7 cellular contexts compared by ENCODE assay signal in genomic region chr11:86805873-86806310, GRCh38. TPM values are rescaled to one million over a fixed set of nuclear protein-coding genes. Genes with fewer than 3 reads are reported as not detected.
DNase-seq lines count a peak whose midpoint lies in the region; ATAC-seq and TF ChIP-seq lines count a peak whose summit lies in the region.

No MANE protein-coding gene starts in this region.

- intact Hi-C loops in posterior cingulate gyrus (cut with DNase I): no loop called here

- H3K79me2 ChIP-seq in osteoblast (ENCODE audit: insufficient read depth, low read length): peaks cover 86% of the 10 kb centered on the region

- H4K20me1 ChIP-seq in osteoblast (ENCODE audit: insufficient read depth, low read length): peaks cover 27% of the 10 kb centered on the region

- H3K36me3 ChIP-seq in osteoblast (ENCODE audit: insufficient read depth, low read length): peaks cover 22% of the 10 kb centered on the region

- TF ChIP-seq CTCF in osteoblast (IDR thresholded peaks at IDR 0.05; ENCODE audit: extremely low read depth, low read depth, low read length) (no peak), GM13977 (IDR thresholded peaks at IDR 0.05; ENCODE audit: extremely low read depth, insufficient read depth, missing control alignments) (no peak)

- H3K4me1 ChIP-seq in osteoblast (ENCODE audit: insufficient read depth, low read length): peaks cover 50% of the 10 kb centered on the region

- H3K4me3 ChIP-seq in osteoblast (ENCODE audit: insufficient read depth, low read length): no peak overlapping the region

- peak; percentile 23 to 51 for DNase-seq in activated CD4-positive, alpha-beta T cell treated with anti-CD3 and anti-CD28 coated beads, Interleukin-2, amount 50 U/mL, for 48 hours
- DNase-seq in osteoblast (ENCODE audit: insufficient read length, low spot score, missing footprints) (no peak), posterior cingulate gyrus (no peak), HK-2 (ENCODE audit: unreplicated experiment) (no peak), GM13977 (ENCODE audit: low spot score) (no peak)

- H3K27ac ChIP-seq in osteoblast (ENCODE audit: low read depth, low read length): peak overlapping the region; percentile 82

- H3K9me3 ChIP-seq in osteoblast (ENCODE audit: low read depth, low read length): no peaks in the 10 kb centered on the region

- peak overlapping the region; percentile 92 for H3K4me2 ChIP-seq in osteoblast (ENCODE audit: insufficient read depth, low read length)

- ATAC-seq in GM19023 (IDR thresholded peaks at IDR 0.05; ENCODE audit: unreplicated experiment): peak; percentile 47
- ATAC-seq in HG02798 (IDR thresholded peaks at IDR 0.05; ENCODE audit: poor library complexity, unreplicated experiment): peak; percentile 92

- H3K27me3 ChIP-seq in osteoblast (ENCODE audit: insufficient read depth, low read length): no peaks in the 10 kb centered on the region

- no peak overlapping the region for H2AFZ ChIP-seq in osteoblast (ENCODE audit: low read length)

- in situ Hi-C loops in GM13977 (cut with MboI; ENCODE audit: low pct_unique_long_range_greater_than_20kb, low sequenced_read_pairs, unreplicated experiment): loop anchor here (10.0 kb wide), 1 partner anchor 351 kb away; no protein-coding TSS in a partner anchor

RNA-seq across cellular contexts. Expression of gene PRSS23, which starts 5.5 kb away (rescaled TPM):
- total RNA-seq in osteoblast: 826 and 895 TPM in 2 replicates

Comparison
In these comparisons a context has a peak if more than half of its experiments do, and no peak if none do; other contexts are left out.
1. DNase-seq: peak in activated CD4-positive, alpha-beta T cell treated with anti-CD3 and anti-CD28 coated beads, Interleukin-2, amount 50 U/mL, for 48 hours (2 of 2); none in osteoblast (single experiment), posterior cingulate gyrus (0 of 10), HK-2 (single experiment) and GM13977 (single experiment).